Comparison of ENCODE assay signal across 26 cellular contexts in the genomic region with DNA sequence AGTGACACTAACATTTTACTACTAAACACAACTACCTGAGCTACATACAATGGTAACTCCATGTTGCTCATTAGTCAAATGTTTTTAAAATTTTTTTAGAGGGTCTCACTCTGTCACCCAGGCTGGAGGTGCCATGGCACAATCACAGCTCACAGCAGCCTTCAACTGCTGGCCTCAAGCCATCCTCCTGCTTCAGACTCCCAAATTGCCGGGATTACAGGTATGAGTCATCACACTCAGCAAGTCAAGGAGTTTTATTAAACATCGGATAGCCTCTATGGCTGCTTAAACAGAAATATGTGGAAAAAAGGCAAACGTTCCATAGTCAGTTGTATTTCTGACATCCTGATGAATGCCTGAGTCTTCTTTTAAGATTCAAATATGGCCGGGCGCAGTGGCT. TPM values are rescaled to one million over a fixed set of nuclear protein-coding genes. Genes with fewer than 3 reads are reported as not detected.
"Had no signal": no experiment of that assay in that cellular context is flagged by ENCODE, and none has a peak within 500 bp of the region (broad histone marks: within the 10 kb centered on the region; RNA-seq: fewer than 3 reads in every experiment).

No MANE protein-coding gene starts in this region.

- H2AFZ ChIP-seq: parathyroid adenoma had no signal

- H3K9ac ChIP-seq: parathyroid adenoma had no signal

- H3K9me3 Mint-ChIP-seq: activated CD4-positive, alpha-beta T cell treated with anti-CD3 and anti-CD28 coated beads, Interleukin-2, amount 10 ng/mL, durations not matched to agents 24 days and 14 days; activated naive CD4-positive, alpha-beta T cell treated with anti-CD3 and anti-CD28 coated beads, Interleukin-2, amount 50 U/mL, for 72 hours; activated T-cell treated with anti-CD3 and anti-CD28 coated beads, Interleukin-2, amount 50 U/mL, for 72 hours; brain; central memory CD8-positive, alpha-beta T cell; memory B cell; naive thymus-derived CD8-positive, alpha-beta T cell; stimulated activated naive CD8-positive, alpha-beta T cell treated with anti-CD3 and anti-CD28 coated beads, Interleukin-15, amount 100 ng/mL, for 72 hours; T-helper 2 cell treated with Interferon-gamma antibody and Interleukin-4, amounts not matched to agents 5 μg/mL and 100 μg/mL, for 36 hours; type B pancreatic cell had no signal

- H3K4me1 ChIP-seq: esophagus muscularis mucosa, heart left ventricle, parathyroid adenoma had no signal

- H3K4me3 ChIP-seq: esophagus muscularis mucosa, heart left ventricle had no signal

- H3K4me3 Mint-ChIP-seq: activated CD4-positive, alpha-beta T cell treated with anti-CD3 and anti-CD28 coated beads, Interleukin-2, amount 10 ng/mL, durations not matched to agents 24 days and 14 days; activated CD8-positive, alpha-beta T cell treated with anti-CD3 and anti-CD28 coated beads, Interleukin-2, amount 10 ng/mL, durations not matched to agents 7 days and 5 days; activated T-cell treated with anti-CD3 and anti-CD28 coated beads, Interleukin-2, amount 50 U/mL, for 72 hours; brain; central memory CD8-positive, alpha-beta T cell; memory B cell; naive thymus-derived CD8-positive, alpha-beta T cell; stimulated activated naive CD8-positive, alpha-beta T cell treated with anti-CD3 and anti-CD28 coated beads, Interleukin-15, amount 100 ng/mL, for 72 hours; T-helper 2 cell treated with Interferon-gamma antibody and Interleukin-4, amounts not matched to agents 5 μg/mL and 100 μg/mL, for 36 hours; type B pancreatic cell had no signal

- H3K27ac Mint-ChIP-seq: activated CD4-positive, alpha-beta T cell treated with anti-CD3 and anti-CD28 coated beads, Interleukin-2, amount 10 ng/mL, durations not matched to agents 24 days and 14 days; activated CD8-positive, alpha-beta T cell treated with anti-CD3 and anti-CD28 coated beads, Interleukin-2, amount 10 ng/mL, durations not matched to agents 7 days and 5 days; activated naive CD4-positive, alpha-beta T cell treated with anti-CD3 and anti-CD28 coated beads, Interleukin-2, amount 50 U/mL, for 72 hours; activated T-cell treated with anti-CD3 and anti-CD28 coated beads, Interleukin-2, amount 50 U/mL, for 72 hours; brain; memory B cell; stimulated activated naive CD8-positive, alpha-beta T cell treated with anti-CD3 and anti-CD28 coated beads, Interleukin-15, amount 100 ng/mL, for 72 hours; T-helper 2 cell treated with Interferon-gamma antibody and Interleukin-4, amounts not matched to agents 5 μg/mL and 100 μg/mL, for 36 hours; type B pancreatic cell had no signal

- H3K27me3 ChIP-seq: esophagus muscularis mucosa, heart left ventricle had no signal

- DNase-seq: activated CD4-positive, alpha-beta T cell treated with anti-CD3 and anti-CD28 coated beads, Interleukin-2, amount 10 ng/mL, durations not matched to agents 24 days and 14 days; activated CD4-positive, CD25-positive, alpha-beta regulatory T cell; activated CD8-positive, alpha-beta memory T cell treated with anti-CD3 and anti-CD28 coated beads, Interleukin-2, amount 50 U/mL, for 4 hours; activated CD8-positive, alpha-beta T cell treated with anti-CD3 and anti-CD28 coated beads, Interleukin-2, amount 10 ng/mL, durations not matched to agents 7 days and 5 days; activated gamma-delta T cell; activated T-cell treated with anti-CD3 and anti-CD28 coated beads, Interleukin-2, amount 50 U/mL, for 72 hours; amniotic stem cell; cortex of kidney; effector CD4-positive, alpha-beta T cell; heart left ventricle; left colon; naive thymus-derived CD8-positive, alpha-beta T cell; stimulated activated CD4-positive, alpha-beta T cell treated with anti-CD3 and anti-CD28 coated beads, Interleukin-1b, Interleukin-23, amount 100 ng/mL, for 48 hours; stimulated activated naive CD8-positive, alpha-beta T cell treated with anti-CD3 and anti-CD28 coated beads, Interleukin-15, amount 100 ng/mL, for 72 hours had no signal

- H3K27me3 Mint-ChIP-seq: activated CD4-positive, alpha-beta T cell treated with anti-CD3 and anti-CD28 coated beads, Interleukin-2, amount 10 ng/mL, durations not matched to agents 24 days and 14 days; brain; central memory CD8-positive, alpha-beta T cell; memory B cell; naive thymus-derived CD8-positive, alpha-beta T cell; stimulated activated naive CD8-positive, alpha-beta T cell treated with anti-CD3 and anti-CD28 coated beads, Interleukin-15, amount 100 ng/mL, for 72 hours; type B pancreatic cell had no signal

- H3K79me2 ChIP-seq: parathyroid adenoma had no signal

- H3K4me1 Mint-ChIP-seq: activated CD4-positive, alpha-beta T cell treated with anti-CD3 and anti-CD28 coated beads, Interleukin-2, amount 10 ng/mL, durations not matched to agents 24 days and 14 days; brain; central memory CD8-positive, alpha-beta T cell; memory B cell; stimulated activated naive CD8-positive, alpha-beta T cell treated with anti-CD3 and anti-CD28 coated beads, Interleukin-15, amount 100 ng/mL, for 72 hours had no signal

- H3K9me3 ChIP-seq: esophagus muscularis mucosa, heart left ventricle had no signal

- H3K27ac ChIP-seq: esophagus muscularis mucosa, heart left ventricle, parathyroid adenoma had no signal

RNA-seq across cellular contexts. Expression of gene NPFF, which starts 11.1 kb away (rescaled TPM):
- total RNA-seq: activated CD4-positive, alpha-beta T cell treated with anti-CD3 and anti-CD28 coated beads, Interleukin-2, amount 10 ng/mL, durations not matched to agents 24 days and 14 days; activated CD8-positive, alpha-beta T cell treated with anti-CD3 and anti-CD28 coated beads, Interleukin-2, amount 10 ng/mL, durations not matched to agents 7 days and 5 days; activated naive CD4-positive, alpha-beta T cell treated with anti-CD3 and anti-CD28 coated beads, Interleukin-2, amount 50 U/mL, for 72 hours; esophagus muscularis mucosa; frontal cortex; heart left ventricle; left colon; mucosa of gallbladder; naive thymus-derived CD8-positive, alpha-beta T cell; renal cortical epithelial cell; temporal lobe had no signal
- polyA plus RNA-seq: heart left ventricle; naive thymus-derived CD8-positive, alpha-beta T cell had no signal
